In genomic region chr7:29955075-29955792, GRCh38 we compare ENCODE assay signal across 17 cellular contexts.
"Had no signal": no experiment of that assay in that cellular context is flagged by ENCODE, and none has a peak within 500 bp of the region (broad histone marks: within the 10 kb centered on the region; RNA-seq: fewer than 3 reads in every experiment).

No MANE protein-coding gene starts in this region.

- H3K9me3 Mint-ChIP-seq: activated T-cell treated with anti-CD3 and anti-CD28 coated beads, Interleukin-2, amount 50 U/mL, for 4 hours; stimulated activated naive CD8-positive, alpha-beta T cell treated with anti-CD3 and anti-CD28 coated beads, Interleukin-15, Interleukin-2, amounts not matched to agents 100 ng/mL and 50 ng/mL, for 24 hours; type B pancreatic cell had no signal

- DNase-seq: activated CD4-positive, alpha-beta T cell treated with anti-CD3 and anti-CD28 coated beads for 1 hour; activated CD4-positive, alpha-beta T cell treated with anti-CD3 and anti-CD28 coated beads, Interleukin-2, amount 50 U/mL, for 4 hours; activated effector memory CD4-positive, alpha-beta T cell treated with anti-CD3 and anti-CD28 coated beads, Interleukin-2, amount 50 U/mL, for 16 hours; activated T-cell treated with anti-CD3 and anti-CD28 coated beads, Interleukin-2, amount 50 U/mL, for 4 hours; dorsolateral prefrontal cortex; erythroblast; gastrocnemius medialis; mucosa of descending colon; retina; stimulated activated CD4-positive, alpha-beta T cell treated with anti-CD3 and anti-CD28 coated beads, Interleukin-4, amount 100 ng/mL, for 24 hours had no signal

- H3K27ac ChIP-seq: gastrocnemius medialis, hepatocyte, left lung had no signal

- ATAC-seq: gastrocnemius medialis had no signal

- H3K27me3 Mint-ChIP-seq: activated naive CD8-positive, alpha-beta T cell; memory B cell; stimulated activated naive CD8-positive, alpha-beta T cell treated with anti-CD3 and anti-CD28 coated beads, Interleukin-15, Interleukin-2, amounts not matched to agents 100 ng/mL and 50 ng/mL, for 24 hours; type B pancreatic cell had no signal

- H3K4me3 ChIP-seq: dorsolateral prefrontal cortex, gastrocnemius medialis, hepatocyte, left lung, mucosa of descending colon had no signal

- H3K4me2 ChIP-seq: hepatocyte had no signal

- H3K27me3 ChIP-seq: dorsolateral prefrontal cortex, gastrocnemius medialis, hepatocyte, left lung had no signal

- H3K36me3 ChIP-seq: gastrocnemius medialis had no signal

- FAIRE-seq: keratinocyte had no signal

- H2AFZ ChIP-seq: hepatocyte had no signal

- H3K27ac Mint-ChIP-seq: activated naive CD8-positive, alpha-beta T cell; memory B cell; stimulated activated naive CD8-positive, alpha-beta T cell treated with anti-CD3 and anti-CD28 coated beads, Interleukin-15, Interleukin-2, amounts not matched to agents 100 ng/mL and 50 ng/mL, for 24 hours; type B pancreatic cell had no signal

- H3K4me1 ChIP-seq: gastrocnemius medialis had no signal

- H3K9me3 ChIP-seq: gastrocnemius medialis, left lung, mucosa of descending colon had no signal

- H3K4me3 Mint-ChIP-seq: activated naive CD8-positive, alpha-beta T cell; activated T-cell treated with anti-CD3 and anti-CD28 coated beads, Interleukin-2, amount 50 U/mL, for 4 hours; stimulated activated naive CD8-positive, alpha-beta T cell treated with anti-CD3 and anti-CD28 coated beads, Interleukin-15, Interleukin-2, amounts not matched to agents 100 ng/mL and 50 ng/mL, for 24 hours; type B pancreatic cell had no signal
